ENCODE assay signal across 1 cellular context in the genomic region with DNA sequence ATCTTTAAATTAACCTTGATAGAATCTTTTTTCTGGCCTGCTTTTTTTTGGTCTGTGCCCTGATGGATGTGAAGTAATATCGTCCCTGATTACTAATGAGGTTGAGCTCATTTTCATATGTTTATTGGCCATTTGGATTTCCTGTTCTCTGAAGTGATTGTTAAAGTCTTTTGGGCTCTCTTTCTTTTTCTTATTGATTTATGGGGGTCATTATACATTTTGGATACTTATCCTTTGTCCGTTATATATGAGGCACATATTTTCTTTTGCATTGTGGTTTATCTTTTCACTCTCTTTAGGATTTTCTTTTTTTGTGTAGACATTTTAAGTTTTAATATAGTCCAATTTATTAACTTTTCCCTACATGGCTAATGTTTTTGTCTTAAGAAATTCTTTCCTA.
TF ChIP-seq lines count a peak whose summit lies in the region.

No MANE protein-coding gene starts in this region.

TF ChIP-seq in HEK293, 187 proteins besides CTCF, POLR2A, EP300 and RAD21 (continued from another document):
- TF ChIP-seq REST (tag by site-specific recombination; IDR thresholded peaks at IDR 0.05) (no peak), ZNF791 (tag by site-specific recombination; IDR thresholded peaks at IDR 0.05) (no peak), ZNF214 (tag by site-specific recombination; IDR thresholded peaks at IDR 0.05; ENCODE audit: borderline replicate concordance) (no peak), SP2 (tag by site-specific recombination; IDR thresholded peaks at IDR 0.05) (no peak), ZNF777 (tag by site-specific recombination; IDR thresholded peaks at IDR 0.05; ENCODE audit: borderline replicate concordance) (no peak), SETDB1 (IDR thresholded peaks at IDR 0.05; ENCODE audit: insufficient read length, low read length) (no peak), SCRT1 (tag by site-specific recombination; IDR thresholded peaks at IDR 0.05; ENCODE audit: borderline replicate concordance) (no peak), ZNF37A (tag by site-specific recombination; IDR thresholded peaks at IDR 0.05) (no peak), ZFP41 (tag by site-specific recombination; IDR thresholded peaks at IDR 0.05; ENCODE audit: borderline replicate concordance) (no peak), ZSCAN5A (tag by site-specific recombination; IDR thresholded peaks at IDR 0.05) (no peak), SP7 (tag by site-specific recombination; IDR thresholded peaks at IDR 0.05) (no peak; the same call in 1 of the 2 replicates), RBAK (tag by site-specific recombination; IDR thresholded peaks at IDR 0.05) (no peak), ZNF169 (tag by site-specific recombination; IDR thresholded peaks at IDR 0.05) (no peak), ZNF133 (tag by site-specific recombination; IDR thresholded peaks at IDR 0.05) (no peak), HOXA7 (CRISPR knock-in tag; IDR thresholded peaks at IDR 0.05; ENCODE audit: borderline replicate concordance) (no peak), ZNF292 (tag by site-specific recombination; IDR thresholded peaks at IDR 0.05; ENCODE audit: borderline replicate concordance, low read depth) (no peak), MYNN (tag by site-specific recombination; IDR thresholded peaks at IDR 0.05; ENCODE audit: borderline replicate concordance) (no peak), ZNF768 (tag by site-specific recombination; IDR thresholded peaks at IDR 0.05) (no peak), ZNF266 (tag by site-specific recombination; IDR thresholded peaks at IDR 0.05; ENCODE audit: low read depth) (no peak), ZNF341 (tag by site-specific recombination; IDR thresholded peaks at IDR 0.05; ENCODE audit: low read depth) (no peak), ZNF223 (tag by site-specific recombination; IDR thresholded peaks at IDR 0.05) (no peak), ZBTB11 (tag by site-specific recombination; conservative IDR thresholded peaks at IDR 0.05; ENCODE audit: low read depth) (no peak)
- TF ChIP-seq, protein P1, sequence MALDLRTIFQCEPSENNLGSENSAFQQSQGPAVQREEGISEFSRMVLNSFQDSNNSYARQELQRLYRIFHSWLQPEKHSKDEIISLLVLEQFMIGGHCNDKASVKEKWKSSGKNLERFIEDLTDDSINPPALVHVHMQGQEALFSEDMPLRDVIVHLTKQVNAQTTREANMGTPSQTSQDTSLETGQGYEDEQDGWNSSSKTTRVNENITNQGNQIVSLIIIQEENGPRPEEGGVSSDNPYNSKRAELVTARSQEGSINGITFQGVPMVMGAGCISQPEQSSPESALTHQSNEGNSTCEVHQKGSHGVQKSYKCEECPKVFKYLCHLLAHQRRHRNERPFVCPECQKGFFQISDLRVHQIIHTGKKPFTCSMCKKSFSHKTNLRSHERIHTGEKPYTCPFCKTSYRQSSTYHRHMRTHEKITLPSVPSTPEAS (tag by site-specific recombination; IDR thresholded peaks at IDR 0.05), result no peak
